Comparison of ENCODE assay signal across 8 cellular contexts in genomic region chr17:8016632-8017424, GRCh38. TPM values are rescaled to one million over a fixed set of nuclear protein-coding genes. Genes with fewer than 3 reads are reported as not detected.
DNase-seq lines count a peak whose midpoint lies in the region; ATAC-seq and TF ChIP-seq lines count a peak whose summit lies in the region.

No MANE protein-coding gene starts in this region.

- peaks cover 68% of the 10 kb centered on the region for H3K27me3 ChIP-seq in BLaER1
- H3K27me3 ChIP-seq in dorsolateral prefrontal cortex, result peaks cover 0 to 33% (median 5%) of the 10 kb centered on the region in 45 donors
- no peaks in the 10 kb centered on the region for H3K27me3 ChIP-seq in right lobe of liver

- CTCF ChIA-PET in WTC11 (lab: Charles Lee), result interaction anchor here (0.6 to 8.3 kb wide), 33 partner anchors 8 to 456 kb away, joined by 3 to 154 read pairs (median 5); partner anchors contain the start of genes ALOX15B, ALOXE3 and GUCY2D

- no peaks in the 10 kb centered on the region for H3K36me3 Mint-ChIP-seq in WTC11

- POLR2A ChIA-PET in WTC11 (lab: Charles Lee), result no interaction called here

- H3K9me3 ChIP-seq in BLaER1, result no peaks in the 10 kb centered on the region
- no peaks in the 10 kb centered on the region for H3K9me3 ChIP-seq in right lobe of liver

- no peak overlapping the region for H3K9ac ChIP-seq in BLaER1

- H3K4me1 ChIP-seq in BLaER1 (peaks cover 31% of the 10 kb centered on the region), right lobe of liver (peaks cover 0 to 39% (median 5%) of the 10 kb centered on the region in 4 donors)

- H3K4me1 Mint-ChIP-seq in WTC11, result 0 out of 2 replicates have a peak, but pooled peaks cover 2% of the 10 kb centered on the region

- no peaks in the 10 kb centered on the region for H3K9me3 Mint-ChIP-seq in WTC11

- ATAC-seq in WTC11, result peak; percentile 90
- ATAC-seq in right lobe of liver, result peak; percentile 79 to 89 (median 84)
- ATAC-seq in HG02970 (IDR thresholded peaks at IDR 0.05; ENCODE audit: low FRiP score, unreplicated experiment), result no peak

- H3K27me3 Mint-ChIP-seq in WTC11 (ENCODE audit: low read depth), result peaks cover 23% of the 10 kb centered on the region

- 19% methylated on average over 4 of the region's 12 CpGs for WGBS in right lobe of liver (ENCODE audit: insufficient coverage, low coverage, low lambda C conversion rate, missing lambda C conversion rate)

- H3K4me3 ChIP-seq in BLaER1 (peak overlapping the region; percentile 42), dorsolateral prefrontal cortex (peak overlapping the region; percentile 18 to 68 (median 52)), right lobe of liver (peak overlapping the region; percentile 31 to 52 (median 43))

- intact Hi-C loops in dorsolateral prefrontal cortex (cut with DNase I), result no loop called here
- intact Hi-C loops in right lobe of liver (cut with DNase I), result no loop called here

- H4K20me1 ChIP-seq in BLaER1, result peaks cover 25% of the 10 kb centered on the region; the same call in 1 of the 2 replicates

- peak overlapping the region; percentile 84 for H3K4me3 Mint-ChIP-seq in WTC11

- H3K27ac Mint-ChIP-seq in WTC11, result no peak overlapping the region

- H3K27ac ChIP-seq in BLaER1, result no peak overlapping the region
- H3K27ac ChIP-seq in dorsolateral prefrontal cortex, result no peak overlapping the region
- H3K27ac ChIP-seq in right lobe of liver, result peak overlapping the region in 2 of 3 donors; percentile 32 to 79

- TF ChIP-seq CTCF in WTC11 (IDR thresholded peaks at IDR 0.05), result peak; percentile 85
- TF ChIP-seq CTCF in dorsolateral prefrontal cortex (IDR thresholded peaks at IDR 0.05 in 54 of 56, conservative IDR thresholded peaks at IDR 0.05 in 2 of 56; ENCODE audit: low read depth in 1 of 56, partially characterized antibody in 56 of 56), result peak in 54 of 56 donors; percentile 33 to 75 (median 62)
- peak; percentile 74 to 88 (median 80) for TF ChIP-seq CTCF in right lobe of liver (IDR thresholded peaks at IDR 0.05)

- TF ChIP-seq POLR2A in right lobe of liver (IDR thresholded peaks at IDR 0.05), result peak; percentile 18

- DNase-seq in HuH-7.5 (ENCODE audit: low spot score) (peak; percentile 56), WTC11 (ENCODE audit: low spot score) (peak; percentile 92), dorsolateral prefrontal cortex (peak in 8 of 10 donors; percentile 32 to 71 (median 58)), right lobe of liver (peak; percentile 50 to 80 (median 73)), NCI-H226 (no peak)
- DNase-seq in stimulated activated CD4-positive, alpha-beta T cell treated with anti-CD3 and anti-CD28 coated beads, TNF-alpha, amount 100 ng/mL, for 48 hours (ENCODE audit: low read depth in 3 of 3), result peak; percentile 35 to 57 (median 38)

- no peaks in the 10 kb centered on the region for H3K36me3 ChIP-seq in BLaER1
- H3K36me3 ChIP-seq in right lobe of liver, result no peaks in the 10 kb centered on the region

- H3K4me2 ChIP-seq in BLaER1, result peak overlapping the region; percentile 64

TF ChIP-seq in WTC11, 78 proteins besides CTCF, POLR2A, EP300 and RAD21:
- TF ChIP-seq CREM (CRISPR knock-in tag; IDR thresholded peaks at IDR 0.05) (no peak), ZNF671 (CRISPR knock-in tag; IDR thresholded peaks at IDR 0.05) (no peak), USF2 (CRISPR knock-in tag; IDR thresholded peaks at IDR 0.05) (peak; percentile 38), ZNF263 (CRISPR knock-in tag; IDR thresholded peaks at IDR 0.05; ENCODE audit: low read depth) (no peak), ZNF532 (CRISPR knock-in tag; IDR thresholded peaks at IDR 0.05; ENCODE audit: borderline replicate concordance) (no peak), ESRRA (CRISPR knock-in tag; IDR thresholded peaks at IDR 0.05; ENCODE audit: borderline replicate concordance) (no peak), ZNF416 (CRISPR knock-in tag; IDR thresholded peaks at IDR 0.05) (no peak), PREB (CRISPR knock-in tag; IDR thresholded peaks at IDR 0.05; ENCODE audit: borderline replicate concordance) (no peak), USF1 (CRISPR knock-in tag; IDR thresholded peaks at IDR 0.05) (peak; percentile 50; the same call in 1 of the 2 replicates), MYBL2 (CRISPR knock-in tag; IDR thresholded peaks at IDR 0.05) (no peak), GTF2I (CRISPR knock-in tag; conservative IDR thresholded peaks at IDR 0.05) (no peak), ATF1 (CRISPR knock-in tag; IDR thresholded peaks at IDR 0.05) (no peak), STAT6 (CRISPR knock-in tag; conservative IDR thresholded peaks at IDR 0.05; ENCODE audit: low read depth) (no peak), NFYB (CRISPR knock-in tag; conservative IDR thresholded peaks at IDR 0.05; ENCODE audit: low read depth) (no peak)
TF ChIP-seq in WTC11: peak in this region for 2.

RNA-seq across cellular contexts. Expression of gene GUCY2D, which starts 14.4 kb away (rescaled TPM):
- 0.87 to 1.9 TPM (median 1.1 TPM) in 3 replicates for total RNA-seq in WTC11 (2021)
- 1 to 10 TPM in 28 of 120 experiments, under 1 TPM in 56, not detected in 36; 0.13 to 2.8 (median 0.83) TPM for total RNA-seq in dorsolateral prefrontal cortex
- under 1 TPM in 1 of 6 experiments, not detected in 5; 0.33 TPM for total RNA-seq in right lobe of liver

RNA-seq across cellular contexts. Expression of gene ALOX15B, which starts 22.0 kb away (rescaled TPM):
- total RNA-seq in WTC11 (2021) (0.22 to 0.87 TPM (median 0.73 TPM) in 3 replicates), dorsolateral prefrontal cortex (1 to 10 TPM in 90 of 120 experiments, under 1 TPM in 29, not detected in 1; 0.29 to 6.8 (median 2.0) TPM), right lobe of liver (1 to 10 TPM in 2 of 6 experiments, under 1 TPM in 4; 0.22 to 2.2 (median 0.72) TPM)

Comparison
In these comparisons a context has a peak if more than half of its experiments do, and no peak if none do; other contexts are left out.
1. H3K27ac ChIP-seq: peak in right lobe of liver (2 of 3); none in BLaER1 (single experiment) and dorsolateral prefrontal cortex (0 of 59).
2. Peak in every context shown above with its lines, with median percentiles within 50 percentile points of each other: H3K4me3 ChIP-seq and CTCF ChIP-seq.